2 cellular contexts compared by ENCODE assay signal in genomic region chr3:184641430-184641829, GRCh38.
A peak's percentile ranks its signal among the peaks of the same experiment; 100 is the strongest.
TF ChIP-seq lines count a peak whose summit lies in the region.

No MANE protein-coding gene starts in this region.

TF ChIP-seq in HepG2, 621 proteins besides CTCF, POLR2A, EP300 and RAD21:
- TF ChIP-seq ZNF430 (CRISPR knock-in tag; IDR thresholded peaks at IDR 0.05) = no peak
- TF ChIP-seq ZZZ3 (CRISPR knock-in tag; IDR thresholded peaks at IDR 0.05; ENCODE audit: borderline replicate concordance) = no peak
- TF ChIP-seq ZNF713 (CRISPR knock-in tag; IDR thresholded peaks at IDR 0.05) = no peak
- TF ChIP-seq PPARG (CRISPR knock-in tag; conservative IDR thresholded peaks at IDR 0.05) = no peak
- TF ChIP-seq PATZ1 (CRISPR knock-in tag; IDR thresholded peaks at IDR 0.05) = no peak
- no peak for TF ChIP-seq ZNF784 (CRISPR knock-in tag; IDR thresholded peaks at IDR 0.05; ENCODE audit: borderline replicate concordance)
- TF ChIP-seq GATA4 (IDR thresholded peaks at IDR 0.05; ENCODE audit: borderline replicate concordance, low read depth) = no peak
- TF ChIP-seq ATF7-NPFF (CRISPR knock-in tag; IDR thresholded peaks at IDR 0.05; ENCODE audit: low read depth) = no peak
- TF ChIP-seq MAFF (IDR thresholded peaks at IDR 0.05; ENCODE audit: low read depth, low read length) = peak; percentile 43; the same call in 1 of the 2 replicates
- no peak for TF ChIP-seq ZMAT5 (CRISPR knock-in tag; IDR thresholded peaks at IDR 0.05; ENCODE audit: borderline replicate concordance, low read depth)
- TF ChIP-seq MXD1 (CRISPR knock-in tag; IDR thresholded peaks at IDR 0.05) = no peak
- TF ChIP-seq ZNF816 (CRISPR knock-in tag; IDR thresholded peaks at IDR 0.05; ENCODE audit: borderline replicate concordance) = no peak
- no peak for TF ChIP-seq TGIF2 (CRISPR knock-in tag; IDR thresholded peaks at IDR 0.05)
- no peak for TF ChIP-seq HDAC6 (IDR thresholded peaks at IDR 0.05; ENCODE audit: low read depth, low read length)
- TF ChIP-seq ZNF792 (CRISPR knock-in tag; IDR thresholded peaks at IDR 0.05) = no peak
- peak in 1 of 2 experiments; percentile 69; a peak in 2 of 4 replicates for TF ChIP-seq MAFK (conservative IDR thresholded peaks at IDR 0.05 in 1 of 2, IDR thresholded peaks at IDR 0.05 in 1 of 2; ENCODE audit: low read length in 2 of 2)
- TF ChIP-seq YEATS2 (CRISPR knock-in tag; IDR thresholded peaks at IDR 0.05; ENCODE audit: borderline replicate concordance) = no peak
- no peak for TF ChIP-seq ZKSCAN5 (CRISPR knock-in tag; IDR thresholded peaks at IDR 0.05)

TF ChIP-seq in IMR-90, 13 proteins besides CTCF, POLR2A, EP300 and RAD21:
- TF ChIP-seq MAFK (IDR thresholded peaks at IDR 0.05; ENCODE audit: low read depth, low read length) = peak; percentile 70
- no peak for TF ChIP-seq SMC3 (IDR thresholded peaks at IDR 0.05; ENCODE audit: low read depth, low read length)
